ENCODE assay signal across 10 cellular contexts in genomic region chr6:108119212-108120141, GRCh38. TPM values are rescaled to one million over a fixed set of nuclear protein-coding genes. Genes with fewer than 3 reads are reported as not detected.
A peak's percentile ranks its signal among the peaks of the same experiment; 100 is the strongest.
DNase-seq lines count a peak whose midpoint lies in the region; ATAC-seq lines count a peak whose summit lies in the region.
"Had no signal": no experiment of that assay in that cellular context is flagged by ENCODE, and none has a peak within 500 bp of the region (broad histone marks: within the 10 kb centered on the region; RNA-seq: fewer than 3 reads in every experiment).

No MANE protein-coding gene starts in this region.

- H3K36me3 Mint-ChIP-seq in activated T-cell treated with anti-CD3 and anti-CD28 coated beads, Interleukin-2, amount 50 U/mL, for 72 hours (ENCODE audit: insufficient read depth in 2 of 2) = peaks cover 0 to 6% of the 10 kb centered on the region in 2 donors

- no peak for ATAC-seq in activated T-cell treated with anti-CD3 and anti-CD28 coated beads, Interleukin-2, amount 50 U/mL, for 72 hours (replicated peaks in 1 of 2)
- no peak for ATAC-seq in HG03175 (IDR thresholded peaks at IDR 0.05; ENCODE audit: unreplicated experiment)

- peak overlapping the region; percentile 74 for H3K27ac Mint-ChIP-seq in activated T-cell treated with anti-CD3 and anti-CD28 coated beads, Interleukin-2, amount 50 U/mL, for 72 hours

- H3K27me3 Mint-ChIP-seq in activated T-cell treated with anti-CD3 and anti-CD28 coated beads, Interleukin-2, amount 50 U/mL, for 72 hours (ENCODE audit: low read depth) = peaks cover 89% of the 10 kb centered on the region

- no CpG with 5 or more reads among the region's 72 CpGs for WGBS in iPS DF 6.9 (ENCODE audit: insufficient coverage, insufficient read length)

- H3K4me1 ChIP-seq in iPS DF 6.9 (ENCODE audit: control insufficient read depth, insufficient read depth, low read length) (peaks cover 18% of the 10 kb centered on the region), skeletal muscle satellite cell (ENCODE audit: control insufficient read depth, insufficient read depth, low read length) (peaks cover 25% of the 10 kb centered on the region)

- no peak overlapping the region for H3K27ac ChIP-seq in iPS DF 6.9 (ENCODE audit: low read length)
- H3K27ac ChIP-seq: SK-N-MC had no signal

- peak overlapping the region; percentile 90 to 97 for H3K4me3 Mint-ChIP-seq in activated T-cell treated with anti-CD3 and anti-CD28 coated beads, Interleukin-2, amount 50 U/mL, for 72 hours

- no peak overlapping the region for H3K9ac ChIP-seq in skeletal muscle satellite cell (ENCODE audit: low read depth, low read length)

- DNase-seq in H7 = peak; percentile 87
- peak; percentile 10 to 12 for DNase-seq in activated T-cell treated with anti-CD3 and anti-CD28 coated beads, Interleukin-2, amount 50 U/mL, for 72 hours
- DNase-seq in iPS DF 6.9 (ENCODE audit: low read depth, low spot score) = no peak
- no peak for DNase-seq in ACHN
- no peak for DNase-seq in T1000 (lab: John Stamatoyannopoulos, UW)
- no peak for DNase-seq in DMS114 treated with DMSO at 0.1 percent for 48 hours (lab: John Stamatoyannopoulos, UW; ENCODE audit: unreplicated experiment)
- DNase-seq: KBM-7 had no signal

- peaks cover 99% of the 10 kb centered on the region for H3K27me3 ChIP-seq in H7 (ENCODE audit: control insufficient read depth, insufficient read depth, low read length)
- H3K27me3 ChIP-seq in iPS DF 6.9 (ENCODE audit: control insufficient read depth, insufficient read depth, low read length) = peaks cover 97% of the 10 kb centered on the region
- H3K27me3 ChIP-seq in skeletal muscle satellite cell (ENCODE audit: control insufficient read depth, insufficient read depth, low read length) = peaks cover 89% of the 10 kb centered on the region

- H3K4me3 ChIP-seq in H7 (ENCODE audit: insufficient read depth, low read depth, low read length) (peak overlapping the region; percentile 18), iPS DF 6.9 (ENCODE audit: low read length) (peak overlapping the region; percentile 32; the same call in 1 of the 2 replicates), skeletal muscle satellite cell (ENCODE audit: low read length) (peak overlapping the region; percentile 66)
- H3K4me3 ChIP-seq: SK-N-MC had no signal

- H3K36me3 ChIP-seq in H7 (replicated peaks; ENCODE audit: control insufficient read depth, insufficient read depth, low read length) (no peaks in the 10 kb centered on the region), iPS DF 6.9 (ENCODE audit: control insufficient read depth, insufficient read depth, low read length) (no peaks in the 10 kb centered on the region), skeletal muscle satellite cell (ENCODE audit: insufficient read depth, low read length) (no peaks in the 10 kb centered on the region)

- no peaks in the 10 kb centered on the region for H3K9me3 Mint-ChIP-seq in activated T-cell treated with anti-CD3 and anti-CD28 coated beads, Interleukin-2, amount 50 U/mL, for 72 hours

- in situ Hi-C loops in ACHN (cut with HindIII; ENCODE audit: low pct_ligation_motif_present, low pct_unique_long_range_greater_than_20kb, low sequenced_read_pairs) = no loop called here

- H3K9me3 ChIP-seq in iPS DF 6.9 (ENCODE audit: control insufficient read depth, insufficient read depth, low read length) = no peaks in the 10 kb centered on the region
- no peaks in the 10 kb centered on the region for H3K9me3 ChIP-seq in skeletal muscle satellite cell (replicated peaks; ENCODE audit: low read length)

- peak overlapping the region; percentile 98 for H3K4me2 ChIP-seq in skeletal muscle satellite cell (ENCODE audit: low read length)

- H3K4me1 Mint-ChIP-seq in activated T-cell treated with anti-CD3 and anti-CD28 coated beads, Interleukin-2, amount 50 U/mL, for 72 hours (ENCODE audit: low read depth) = peaks cover 53% of the 10 kb centered on the region

RNA-seq across cellular contexts. Expression of gene OSTM1, which starts 44.9 kb away (rescaled TPM):
- 20.9 and 24.5 TPM in 2 replicates for total RNA-seq in H7 (2014; rRNA removed; shearing (Covaris generic))
- total RNA-seq in activated T-cell treated with anti-CD3 and anti-CD28 coated beads, Interleukin-2, amount 50 U/mL, for 72 hours = 10 to 100 TPM; 13.0 to 19.6 TPM
- 27.1 and 45.4 TPM in 2 replicates for total RNA-seq in skeletal muscle satellite cell (2012; rRNA removed)

RNA-seq across cellular contexts. Expression of gene NR2E1, which starts 46.3 kb away (rescaled TPM):
- not detected in 2 replicates for total RNA-seq in H7 (2014; rRNA removed; shearing (Covaris generic))
- not detected for total RNA-seq in activated T-cell treated with anti-CD3 and anti-CD28 coated beads, Interleukin-2, amount 50 U/mL, for 72 hours
- not detected in 2 replicates for total RNA-seq in skeletal muscle satellite cell (2012; rRNA removed)

Comparison
In these comparisons a context has a peak if more than half of its experiments do, and no peak if none do; other contexts are left out.
1. DNase-seq: peak in H7 (single experiment) and activated T-cell treated with anti-CD3 and anti-CD28 coated beads, Interleukin-2, amount 50 U/mL, for 72 hours (2 of 2); none in iPS DF 6.9 (single experiment), ACHN (single experiment), T1000 (single experiment) and DMS114 treated with DMSO at 0.1 percent for 48 hours (single experiment).
2. Peak in every context shown above with its lines, with median percentiles within 50 percentile points of each other: H3K4me3 ChIP-seq.